ENCODE assay signal across 14 cellular contexts in genomic region chr4:150518559-150518958, GRCh38.
A peak's percentile ranks its signal among the peaks of the same experiment; 100 is the strongest.
DNase-seq lines count a peak whose midpoint lies in the region; ATAC-seq and TF ChIP-seq lines count a peak whose summit lies in the region.
"Had no signal": no experiment of that assay in that cellular context is flagged by ENCODE, and none has a peak within 500 bp of the region (broad histone marks: within the 10 kb centered on the region; RNA-seq: fewer than 3 reads in every experiment).

No MANE protein-coding gene starts in this region.

- POLR2A ChIA-PET in PC-9 (lab: Charles Lee; ENCODE audit: unreplicated experiment) = no interaction called here

- H3K36me3 Mint-ChIP-seq in activated CD4-positive, alpha-beta T cell treated with anti-CD3 and anti-CD28 coated beads, Interleukin-2, amount 10 ng/mL, durations not matched to agents 24 days and 14 days (ENCODE audit: low read depth) = no peaks in the 10 kb centered on the region

- TF ChIP-seq CTCF in PC-9 (conservative IDR thresholded peaks at IDR 0.05) (no peak), smooth muscle cell (IDR thresholded peaks at IDR 0.05; ENCODE audit: borderline replicate concordance, insufficient read depth, poor library complexity, severe bottlenecking) (no peak)

- no peaks in the 10 kb centered on the region for H3K9me3 Mint-ChIP-seq in activated CD4-positive, alpha-beta T cell treated with anti-CD3 and anti-CD28 coated beads, Interleukin-2, amount 10 ng/mL, durations not matched to agents 24 days and 14 days
- H3K9me3 Mint-ChIP-seq: neural crest cell had no signal

- ATAC-seq in HG02970 (IDR thresholded peaks at IDR 0.05; ENCODE audit: low FRiP score, unreplicated experiment) (no peak), left ventricle myocardium superior (no peak)

- H4K20me1 ChIP-seq in PC-9 (ENCODE audit: insufficient read depth) (no peaks in the 10 kb centered on the region), smooth muscle cell (ENCODE audit: low read depth) (no peaks in the 10 kb centered on the region)

- no peak for DNase-seq in activated CD4-positive, alpha-beta T cell treated with anti-CD3 and anti-CD28 coated beads, Interleukin-2, amount 10 ng/mL, durations not matched to agents 24 days and 14 days
- DNase-seq in activated CD4-positive, alpha-beta T cell treated with anti-CD3 and anti-CD28 coated beads, Interleukin-2, amount 50 U/mL, for 1 hour = no peak
- peak in 1 of 2 experiments; percentile 47 for DNase-seq in PC-9
- no peak for DNase-seq in epithelial cell of prostate (ENCODE audit: low read depth, low spot score)
- no peak for DNase-seq in smooth muscle cell (lab: John Stamatoyannopoulos, UW; ENCODE audit: unreplicated experiment)
- no peak for DNase-seq in cerebellar nuclear complex (lab: John Stamatoyannopoulos, UW)
- no peak for DNase-seq in left ventricle myocardium superior
- DNase-seq: GF-D8; stimulated activated CD4-positive, alpha-beta T cell treated with anti-CD3 and anti-CD28 coated beads, Interleukin-4, amount 100 ng/mL, for 24 hours; thyroid gland had no signal

- H3K79me2 ChIP-seq in PC-9 (ENCODE audit: low read depth) = no peaks in the 10 kb centered on the region
- H3K79me2 ChIP-seq in smooth muscle cell (ENCODE audit: low read depth) = no peaks in the 10 kb centered on the region

- H3K27me3 ChIP-seq in PC-9 (ENCODE audit: insufficient read depth, low read depth) (no peaks in the 10 kb centered on the region), smooth muscle cell (ENCODE audit: low read depth) (no peaks in the 10 kb centered on the region)
- H3K27me3 ChIP-seq: thyroid gland had no signal

- peaks cover 13% of the 10 kb centered on the region for H3K4me1 Mint-ChIP-seq in activated CD4-positive, alpha-beta T cell treated with anti-CD3 and anti-CD28 coated beads, Interleukin-2, amount 10 ng/mL, durations not matched to agents 24 days and 14 days
- H3K4me1 Mint-ChIP-seq: IgD-negative memory B cell, neural crest cell had no signal

- BruUV-seq in PC-9 (replicated peaks; lab: Mats Ljungman, UMichigan) = no TSS peak

- no peaks in the 10 kb centered on the region for H3K27me3 Mint-ChIP-seq in activated CD4-positive, alpha-beta T cell treated with anti-CD3 and anti-CD28 coated beads, Interleukin-2, amount 10 ng/mL, durations not matched to agents 24 days and 14 days
- H3K27me3 Mint-ChIP-seq: IgD-negative memory B cell had no signal

- H3K4me3 Mint-ChIP-seq in activated CD4-positive, alpha-beta T cell treated with anti-CD3 and anti-CD28 coated beads, Interleukin-2, amount 10 ng/mL, durations not matched to agents 24 days and 14 days = no peak overlapping the region
- H3K4me3 Mint-ChIP-seq: IgD-negative memory B cell, neural crest cell had no signal

- H3K9me2 ChIP-seq in PC-9 (ENCODE audit: insufficient read depth) = no peaks in the 10 kb centered on the region

- peaks cover 25% of the 10 kb centered on the region for H3K4me1 ChIP-seq in PC-9 (replicated peaks; ENCODE audit: insufficient read depth)
- H3K4me1 ChIP-seq in smooth muscle cell (ENCODE audit: low read depth) = no peaks in the 10 kb centered on the region
- H3K4me1 ChIP-seq: thyroid gland had no signal

- H3K9ac ChIP-seq in smooth muscle cell (ENCODE audit: low read depth) = no peak overlapping the region

- intact Hi-C loops in activated CD4-positive, alpha-beta T cell treated with anti-CD3 and anti-CD28 coated beads, Interleukin-2, amount 10 ng/mL, durations not matched to agents 24 days and 14 days (cut with micrococcal nuclease) = loop anchor here (2.0 to 5.0 kb wide), 2 partner anchors 54 to 82 kb away; no protein-coding TSS in a partner anchor
- intact Hi-C loops in PC-9 (cut with micrococcal nuclease; ENCODE audit: unreplicated experiment) = no loop called here
- intact Hi-C loops in left ventricle myocardium superior (cut with micrococcal nuclease) = no loop called here

- WGBS in smooth muscle cell (ENCODE audit: low lambda C conversion rate) = 78% methylated on average over 3 of the region's 3 CpGs

- H3K27ac ChIP-seq in PC-9 (peak overlapping the region; percentile 34; the same call in 1 of the 2 replicates), epithelial cell of prostate (peak overlapping the region; percentile 22), smooth muscle cell (ENCODE audit: low read depth) (peak overlapping the region; percentile 65)
- H3K27ac ChIP-seq: SK-N-MC, thyroid gland had no signal

- no peak overlapping the region for H2AFZ ChIP-seq in PC-9
- H2AFZ ChIP-seq in smooth muscle cell (ENCODE audit: low read depth) = no peak overlapping the region

- H3K36me3 ChIP-seq in PC-9 (ENCODE audit: low read depth) = no peaks in the 10 kb centered on the region
- H3K36me3 ChIP-seq in smooth muscle cell (ENCODE audit: low read depth) = no peaks in the 10 kb centered on the region
- H3K36me3 ChIP-seq: thyroid gland had no signal

- H3F3A ChIP-seq in PC-9 (ENCODE audit: insufficient read depth, low read depth) = 0 out of 2 replicates have a peak, but pooled peaks cover 7% of the 10 kb centered on the region
- no peaks in the 10 kb centered on the region for H3F3A ChIP-seq in smooth muscle cell (ENCODE audit: low read depth)

- H3K9me3 ChIP-seq in PC-9 (ENCODE audit: insufficient read depth, low read depth) = no peaks in the 10 kb centered on the region
- H3K9me3 ChIP-seq in smooth muscle cell (replicated peaks; ENCODE audit: low read depth) = no peaks in the 10 kb centered on the region
- H3K9me3 ChIP-seq: thyroid gland had no signal

- CTCF ChIA-PET in PC-9 (lab: Charles Lee) = no interaction called here

- no peak overlapping the region for H3K4me3 ChIP-seq in PC-9
- no peak overlapping the region for H3K4me3 ChIP-seq in smooth muscle cell
- H3K4me3 ChIP-seq: SK-N-MC, thyroid gland had no signal

- peak overlapping the region; percentile 76 for H3K27ac Mint-ChIP-seq in activated CD4-positive, alpha-beta T cell treated with anti-CD3 and anti-CD28 coated beads, Interleukin-2, amount 10 ng/mL, durations not matched to agents 24 days and 14 days

- H3K4me2 ChIP-seq in PC-9 (peak overlapping the region; percentile 31), smooth muscle cell (no peak overlapping the region)
